Comparison of ENCODE assay signal across 8 cellular contexts in genomic region chr3:72892081-72892763, GRCh38. TPM values are rescaled to one million over a fixed set of nuclear protein-coding genes. Genes with fewer than 3 reads are reported as not detected.
DNase-seq lines count a peak whose midpoint lies in the region; ATAC-seq and TF ChIP-seq lines count a peak whose summit lies in the region.

No MANE protein-coding gene starts in this region.

- H3K4me1 ChIP-seq in psoas muscle = peaks cover 4% of the 10 kb centered on the region

- H3K27me3 ChIP-seq in psoas muscle (ENCODE audit: insufficient read depth in 3 of 3, low read length in 2 of 3) = peaks cover 0 to 1% (median 0%) of the 10 kb centered on the region in 3 donors

- no peaks in the 10 kb centered on the region for H3K36me3 ChIP-seq in psoas muscle (ENCODE audit: insufficient read depth in 1 of 2, low read depth in 1 of 2)

- ATAC-seq in psoas muscle (peak in 3 of 4 donors; percentile 23 to 59 (median 53)), HG03460 (IDR thresholded peaks at IDR 0.05; ENCODE audit: unreplicated experiment) (no peak), GM21360 (IDR thresholded peaks at IDR 0.05; ENCODE audit: unreplicated experiment) (no peak)

- no peaks in the 10 kb centered on the region for H3K9me3 ChIP-seq in psoas muscle

- no peak overlapping the region for H3K27ac ChIP-seq in psoas muscle

- intact Hi-C loops in psoas muscle (cut with DNase I) = no loop called here

- 47 to 66% (median 50%) methylated on average over 4 of the region's 4 CpGs for WGBS in psoas muscle, 3 donors

- DNase-seq in EL (peak; percentile 87), SK-MEL-5 (ENCODE audit: low read depth, low spot score) (peak; percentile 90), foreskin fibroblast (peak; percentile 89 to 93), psoas muscle (no peak), MV-4-11 (lab: John Stamatoyannopoulos, UW) (no peak), NCI-H128 (lab: John Stamatoyannopoulos, UW; ENCODE audit: unreplicated experiment) (no peak)

- in situ Hi-C loops in SK-MEL-5 (cut with HindIII; ENCODE audit: low pct_unique_long_range_greater_than_20kb, low sequenced_read_pairs) = no loop called here

- H3K4me3 ChIP-seq in foreskin fibroblast (ENCODE audit: low read depth in 1 of 2, low read length in 2 of 2) (no peak overlapping the region), psoas muscle (no peak overlapping the region)

- TF ChIP-seq CTCF in foreskin fibroblast (IDR thresholded peaks at IDR 0.05; ENCODE audit: low read depth, low read length) (no peak), psoas muscle (IDR thresholded peaks at IDR 0.05) (no peak)

RNA-seq across cellular contexts. Expression of gene GXYLT2, which starts 4.4 kb away (rescaled TPM):
- total RNA-seq in SK-MEL-5 (2014; rRNA removed; shearing (Covaris generic)) = 18.2 and 27.2 TPM in 2 replicates
- 20.4 and 25.8 TPM in 2 replicates for polyA plus RNA-seq in SK-MEL-5 (2015; cell fraction: cytosol; rRNA removed)
- 4.8 and 5.5 TPM in 2 replicates for polyA plus RNA-seq in SK-MEL-5 (2015; cell fraction: nucleus; rRNA removed)
- 1 to 10 TPM in 3 of 4 donors, under 1 TPM in 1; 0.84 to 5.9 (median 1.8) TPM for total RNA-seq in psoas muscle
- polyA plus RNA-seq in psoas muscle = under 1 TPM; 0.04 to 0.38 (median 0.16) TPM

RNA-seq across cellular contexts. Expression of gene SHQ1, which starts 44.0 kb away (rescaled TPM):
- total RNA-seq in SK-MEL-5 (2014; rRNA removed; shearing (Covaris generic)) = 25.9 and 26.3 TPM in 2 replicates
- 17.6 and 20.2 TPM in 2 replicates for polyA plus RNA-seq in SK-MEL-5 (2015; cell fraction: cytosol; rRNA removed)
- 18.6 and 23.7 TPM in 2 replicates for polyA plus RNA-seq in SK-MEL-5 (2015; cell fraction: nucleus; rRNA removed)
- total RNA-seq in psoas muscle = 10 to 100 TPM in 3 of 4 donors, 1 to 10 TPM in 1; 6.2 to 20.6 (median 18.3) TPM
- polyA plus RNA-seq in psoas muscle = 10 to 100 TPM in 2 of 3 donors, 1 to 10 TPM in 1; 8.8 to 15.9 (median 11.0) TPM

Comparison
In these comparisons a context has a peak if more than half of its experiments do, and no peak if none do; other contexts are left out.
1. DNase-seq: peak in EL (single experiment), SK-MEL-5 (single experiment) and foreskin fibroblast (2 of 2); none in psoas muscle (0 of 2), MV-4-11 (single experiment) and NCI-H128 (single experiment).
2. ATAC-seq: peak in psoas muscle (3 of 4); none in HG03460 (single experiment) and GM21360 (single experiment).